27 cellular contexts compared by ENCODE assay signal in the genomic region with DNA sequence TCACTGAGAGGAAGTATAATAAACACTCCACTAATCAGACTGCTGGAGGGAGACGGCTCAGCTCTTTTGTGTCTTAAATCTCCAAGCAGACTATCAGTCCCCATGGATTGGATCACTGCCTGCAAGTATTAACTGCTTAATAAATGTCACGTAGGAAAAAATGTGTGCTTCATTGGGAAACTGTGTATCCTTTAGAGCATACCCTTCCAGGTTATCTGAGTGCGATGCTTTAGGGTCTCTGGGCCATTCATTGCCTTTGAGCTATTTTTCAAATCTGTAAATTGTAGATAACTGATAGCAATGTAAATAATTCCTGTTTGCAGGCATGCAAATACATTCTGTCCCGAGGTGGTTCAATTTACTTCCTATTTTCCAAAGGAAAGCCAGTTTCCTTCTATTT. TPM values are rescaled to one million over a fixed set of nuclear protein-coding genes. Genes with fewer than 3 reads are reported as not detected.
DNase-seq lines count a peak whose midpoint lies in the region; ATAC-seq and TF ChIP-seq lines count a peak whose summit lies in the region.
"Had no signal": no experiment of that assay in that cellular context is flagged by ENCODE, and none has a peak within 500 bp of the region (broad histone marks: within the 10 kb centered on the region; RNA-seq: fewer than 3 reads in every experiment).

No MANE protein-coding gene starts in this region.

- intact Hi-C loops in lower lobe of right lung (cut with DNase I): no loop called here

- H3K4me3 ChIP-seq in lower lobe of right lung (no peak overlapping the region), upper lobe of left lung (no peak overlapping the region)
- H3K4me3 ChIP-seq: A549, coronary artery, K562, uterus had no signal

- no peaks in the 10 kb centered on the region for H3K27me3 ChIP-seq in lower lobe of right lung (ENCODE audit: low read depth)
- H3K27me3 ChIP-seq in upper lobe of left lung: no peaks in the 10 kb centered on the region
- H3K27me3 ChIP-seq: uterus had no signal

- H3K4me1 ChIP-seq in lower lobe of right lung (peaks cover 40% of the 10 kb centered on the region), upper lobe of left lung (peaks cover 16 to 45% (median 32%) of the 10 kb centered on the region in 4 donors)
- H3K4me1 ChIP-seq: Caco-2, parathyroid adenoma, uterus had no signal

- H3K36me3 ChIP-seq in lower lobe of right lung (no peaks in the 10 kb centered on the region), upper lobe of left lung (no peaks in the 10 kb centered on the region)
- H3K36me3 ChIP-seq: uterus had no signal

- TF ChIP-seq EP300 in upper lobe of left lung (IDR thresholded peaks at IDR 0.05): no peak

- peak overlapping the region; percentile 7 for H3K27ac ChIP-seq in lower lobe of right lung
- peak overlapping the region in 3 of 4 donors; percentile 15 to 66 (median 45) for H3K27ac ChIP-seq in upper lobe of left lung
- H3K27ac ChIP-seq: A549 had no signal

- H3K9me3 ChIP-seq in lower lobe of right lung (no peaks in the 10 kb centered on the region), upper lobe of left lung (no peaks in the 10 kb centered on the region)
- H3K9me3 ChIP-seq: A549, Caco-2, uterus had no signal

- WGBS in upper lobe of left lung, 2 donors: 42 to 45% methylated on average over 4 of the region's 4 CpGs

- TF ChIP-seq POLR2A in upper lobe of left lung (IDR thresholded peaks at IDR 0.05): no peak

- DNase-seq in NCI-H82 (lab: John Stamatoyannopoulos, UW) (peak; percentile 62), NCI-H82 treated with DMSO at 0.1 percent for 48 hours (lab: John Stamatoyannopoulos, UW; ENCODE audit: unreplicated experiment) (no peak), cerebellar cortex (ENCODE audit: low spot score) (peak; percentile 13), lower lobe of right lung (no peak), upper lobe of left lung (no peak), 8988T (no peak)
- DNase-seq: activated CD4-positive, alpha-beta T cell treated with anti-CD3 and anti-CD28 coated beads for 36 hours; activated CD8-positive, alpha-beta T cell treated with anti-CD3 and anti-CD28 coated beads, Interleukin-2, amount 10 ng/mL, durations not matched to agents 7 days and 5 days; anterior cingulate cortex; Caco-2; HCEC 1CT; NCI-H1092 treated with DMSO at 0.1 percent for 48 hours; NCI-H2029; NCI-H345; NCI-H774; stimulated activated CD4-positive, alpha-beta T cell treated with anti-CD3 and anti-CD28 coated beads, Interleukin-4, amount 100 ng/mL, for 24 hours; T-helper 2 cell; uterus had no signal

- TF ChIP-seq CTCF in lower lobe of right lung (IDR thresholded peaks at IDR 0.05) (no peak), upper lobe of left lung (IDR thresholded peaks at IDR 0.05) (no peak)

- ATAC-seq in lower lobe of right lung: no peak
- ATAC-seq in upper lobe of left lung (ENCODE audit: low FRiP score in 2 of 2): no peak
- no peak for ATAC-seq in GM18517 (IDR thresholded peaks at IDR 0.05; ENCODE audit: unreplicated experiment)
- ATAC-seq in GM18909 (IDR thresholded peaks at IDR 0.05; ENCODE audit: poor library complexity, unreplicated experiment): no peak
- ATAC-seq: A549; activated CD4-positive, alpha-beta T cell treated with anti-CD3 and anti-CD28 coated beads for 36 hours; activated CD8-positive, alpha-beta T cell treated with anti-CD3 and anti-CD28 coated beads, Interleukin-2, amount 10 ng/mL, durations not matched to agents 7 days and 5 days; K562; stimulated activated effector memory CD8-positive, alpha-beta T cell treated with anti-CD3 and anti-CD28 coated beads, Interleukin-12 subunit alpha, Interleukin-12 subunit beta, amount 100 ng/mL, for 72 hours had no signal

RNA-seq across cellular contexts. Expression of a gene that starts 45.0 kb away (rescaled TPM):
- 51.7 TPM for total RNA-seq in lower lobe of right lung
- 10 to 100 TPM; 12.0 to 53.5 (median 28.2) TPM for total RNA-seq in upper lobe of left lung
- total RNA-seq: HT-29, OCI-LY7 had no signal

Comparison
In these comparisons a context has a peak if more than half of its experiments do, and no peak if none do; other contexts are left out.
1. DNase-seq: peak in NCI-H82 (single experiment) and cerebellar cortex (single experiment); none in NCI-H82 treated with DMSO at 0.1 percent for 48 hours (single experiment), lower lobe of right lung (single experiment), upper lobe of left lung (0 of 2) and 8988T (single experiment).